14 cellular contexts compared by ENCODE assay signal in genomic region chr1:224457782-224458144, GRCh38. TPM values are rescaled to one million over a fixed set of nuclear protein-coding genes. Genes with fewer than 3 reads are reported as not detected.
DNase-seq lines count a peak whose midpoint lies in the region; ATAC-seq and TF ChIP-seq lines count a peak whose summit lies in the region.
"Had no signal": no experiment of that assay in that cellular context is flagged by ENCODE, and none has a peak within 500 bp of the region (broad histone marks: within the 10 kb centered on the region; RNA-seq: fewer than 3 reads in every experiment).

No MANE protein-coding gene starts in this region.

- no peak overlapping the region for H4K91ac ChIP-seq in trophoblast cell (ENCODE audit: low read depth, low read length)

- H3K4ac ChIP-seq in trophoblast cell (ENCODE audit: low read depth, low read length), result no peak overlapping the region

- CTCF ChIA-PET in Calu3 (lab: Charles Lee), result interaction anchor here (0.7 to 2.0 kb wide), 7 partner anchors 27 to 1718 kb away, joined by 3 to 14 read pairs (median 4); no protein-coding TSS in a partner anchor

- no CpG with 5 or more reads among the region's 1 CpG for WGBS in trophoblast cell (ENCODE audit: extremely low coverage, insufficient coverage, insufficient read length)

- H3K27me3 ChIP-seq in Loucy (ENCODE audit: insufficient read depth, low read length, poor library complexity, severe bottlenecking) (no peaks in the 10 kb centered on the region), colonic mucosa (no peaks in the 10 kb centered on the region), trophoblast cell (ENCODE audit: insufficient read depth, low read length) (no peaks in the 10 kb centered on the region), GM23338 (ENCODE audit: insufficient read depth) (no peaks in the 10 kb centered on the region)
- H3K27me3 ChIP-seq: BLaER1 had no signal

- H3K9me2 ChIP-seq in Loucy (replicated peaks; ENCODE audit: low read depth, low read length), result no peaks in the 10 kb centered on the region
- H3K9me2 ChIP-seq in GM23338 (ENCODE audit: insufficient read depth), result no peaks in the 10 kb centered on the region

- H3K27ac ChIP-seq in colonic mucosa (peak overlapping the region; percentile 65), trophoblast cell (ENCODE audit: low read depth, low read length) (no peak overlapping the region), GM23338 (ENCODE audit: low read depth) (no peak overlapping the region)
- H3K27ac ChIP-seq: BLaER1 had no signal

- H3K14ac ChIP-seq in trophoblast cell (ENCODE audit: low read length), result no peak overlapping the region

- H2AK5ac ChIP-seq in trophoblast cell (ENCODE audit: low read length), result no peak overlapping the region

- no peak overlapping the region for H2BK120ac ChIP-seq in trophoblast cell (ENCODE audit: insufficient read depth, low read length, poor library complexity)

- H3K36me3 Mint-ChIP-seq in Calu3 (ENCODE audit: insufficient read depth, unreplicated experiment) (peaks cover 24% of the 10 kb centered on the region), osteocyte (ENCODE audit: unreplicated experiment) (peaks cover 4% of the 10 kb centered on the region), GM23338 (ENCODE audit: low read depth) (no peaks in the 10 kb centered on the region)

- H3K4me2 ChIP-seq in Loucy (ENCODE audit: low read depth, low read length, poor library complexity, severe bottlenecking), result no peak overlapping the region
- H3K4me2 ChIP-seq in trophoblast cell (ENCODE audit: low read length), result no peak overlapping the region
- no peak overlapping the region for H3K4me2 ChIP-seq in GM23338

- H2BK12ac ChIP-seq in trophoblast cell (ENCODE audit: low read length), result no peak overlapping the region

- H3K9ac ChIP-seq in Loucy (ENCODE audit: low read depth, low read length, poor library complexity, severe bottlenecking) (no peak overlapping the region), colonic mucosa (ENCODE audit: low read depth in 2 of 2, low read length in 2 of 2) (no peak overlapping the region), trophoblast cell (ENCODE audit: low read length) (no peak overlapping the region)
- H3K9ac ChIP-seq: BLaER1 had no signal

- no peak overlapping the region for H3K4me3 Mint-ChIP-seq in Calu3 (ENCODE audit: low read depth, unreplicated experiment)
- no peak overlapping the region for H3K4me3 Mint-ChIP-seq in osteocyte (ENCODE audit: unreplicated experiment)
- no peak overlapping the region for H3K4me3 Mint-ChIP-seq in GM23338

- H2AFZ ChIP-seq in Loucy (ENCODE audit: low read length) (no peak overlapping the region), trophoblast cell (ENCODE audit: insufficient read depth, low read length, poor library complexity) (no peak overlapping the region), GM23338 (no peak overlapping the region)

- H3K4me1 Mint-ChIP-seq in Calu3 (ENCODE audit: low read depth, unreplicated experiment) (peaks cover 25% of the 10 kb centered on the region), osteocyte (ENCODE audit: unreplicated experiment) (peaks cover 11% of the 10 kb centered on the region), GM23338 (peaks cover 19% of the 10 kb centered on the region)

- H3K27me3 Mint-ChIP-seq in Calu3 (ENCODE audit: unreplicated experiment), result no peaks in the 10 kb centered on the region
- H3K27me3 Mint-ChIP-seq in osteocyte (ENCODE audit: unreplicated experiment), result no peaks in the 10 kb centered on the region
- peaks cover 9% of the 10 kb centered on the region for H3K27me3 Mint-ChIP-seq in GM23338 (ENCODE audit: insufficient read depth, low read depth, poor library complexity)

- ATAC-seq in GM21737 (IDR thresholded peaks at IDR 0.05; ENCODE audit: unreplicated experiment) (no peak), GM23338 (no peak)

- H3K4me1 ChIP-seq in Loucy (ENCODE audit: insufficient read depth, low read length, poor library complexity, severe bottlenecking), result peaks cover 9% of the 10 kb centered on the region
- peaks cover 5% of the 10 kb centered on the region for H3K4me1 ChIP-seq in colonic mucosa
- peaks cover 11 to 12% of the 10 kb centered on the region in 2 experiments for H3K4me1 ChIP-seq in trophoblast cell (ENCODE audit: control insufficient read depth in 1 of 2, insufficient read depth in 2 of 2, low read length in 2 of 2)
- peaks cover 8% of the 10 kb centered on the region for H3K4me1 ChIP-seq in GM23338 (ENCODE audit: insufficient read depth)

- no peaks in the 10 kb centered on the region for H3K36me3 ChIP-seq in Loucy (ENCODE audit: insufficient read depth, low read length)
- no peaks in the 10 kb centered on the region for H3K36me3 ChIP-seq in colonic mucosa
- H3K36me3 ChIP-seq in trophoblast cell (ENCODE audit: control insufficient read depth in 1 of 2, insufficient read depth in 2 of 2, low read length in 2 of 2), result no peaks in the 10 kb centered on the region
- H3K36me3 ChIP-seq in GM23338 (ENCODE audit: insufficient read depth), result no peaks in the 10 kb centered on the region
- H3K36me3 ChIP-seq: BLaER1 had no signal

- DNase-seq in Calu3 (no peak), colonic mucosa (no peak), osteocyte (ENCODE audit: extremely low spot score, unreplicated experiment) (no peak), GM03348 (ENCODE audit: low spot score) (no peak), trophoblast cell (no peak), GM23338 (ENCODE audit: low spot score) (no peak)
- DNase-seq: activated CD4-positive, alpha-beta T cell treated with anti-CD3 and anti-CD28 coated beads, Interleukin-2, amount 50 U/mL, for 1 hour; NCI-H2029; stimulated activated CD8-positive, alpha-beta memory T cell treated with anti-CD3 and anti-CD28 coated beads, Interleukin-4, amount 100 ng/mL, for 48 hours had no signal

- H4K20me1 ChIP-seq in Loucy (ENCODE audit: insufficient read depth, low read length, poor library complexity, severe bottlenecking) (no peaks in the 10 kb centered on the region), GM23338 (replicated peaks; ENCODE audit: insufficient read depth) (0 out of 2 replicates have a peak, but pooled peaks cover 4% of the 10 kb centered on the region)
- H4K20me1 ChIP-seq: BLaER1 had no signal

- no peak overlapping the region for H3K23ac ChIP-seq in trophoblast cell (ENCODE audit: low read length)

- no peaks in the 10 kb centered on the region for H3K9me3 ChIP-seq in Loucy (ENCODE audit: insufficient read depth, low read depth, low read length)
- H3K9me3 ChIP-seq in colonic mucosa, result no peaks in the 10 kb centered on the region
- no peaks in the 10 kb centered on the region for H3K9me3 ChIP-seq in trophoblast cell (ENCODE audit: insufficient read depth, low read depth, low read length)
- H3K9me3 ChIP-seq: BLaER1, mucosa of descending colon had no signal

- peaks cover 6% of the 10 kb centered on the region for H3K79me1 ChIP-seq in trophoblast cell (ENCODE audit: low read length)

- BruUV-seq in Calu3 (replicated peaks; lab: Mats Ljungman, UMichigan), result no TSS peak

- intact Hi-C loops in Calu3 (cut with micrococcal nuclease; ENCODE audit: unreplicated experiment), result loop anchor here (5.0 kb wide), 1 partner anchor 40 kb away; no protein-coding TSS in a partner anchor
- intact Hi-C loops in colonic mucosa (cut with DNase I), result loop anchor here (5.0 kb wide), 1 partner anchor 340 kb away; no protein-coding TSS in a partner anchor

- H4K8ac ChIP-seq in trophoblast cell (ENCODE audit: low read depth, low read length), result no peak overlapping the region

- H3K9me3 Mint-ChIP-seq in Calu3 (ENCODE audit: low read depth, unreplicated experiment), result no peaks in the 10 kb centered on the region
- peaks cover 5% of the 10 kb centered on the region for H3K9me3 Mint-ChIP-seq in osteocyte (ENCODE audit: unreplicated experiment)
- no peaks in the 10 kb centered on the region; the same call in 2 of the 3 replicates for H3K9me3 Mint-ChIP-seq in GM23338
- H3K9me3 Mint-ChIP-seq: activated T-helper 1 cell treated with anti-CD3 and anti-CD28 coated beads, Interleukin-12 subunit alpha, Interleukin-12 subunit beta, Interleukin-2, Interleukin-4 antibody, amounts not matched to agents 30 ng/mL and 10 ng/mL and 1 ng/mL, durations not matched to agents 14 hours and 24 hours and 36 hours had no signal

- H3K79me2 ChIP-seq in Loucy (ENCODE audit: insufficient read depth, low read length) (no peaks in the 10 kb centered on the region), trophoblast cell (ENCODE audit: control insufficient read depth, insufficient read depth, low read length, poor library complexity) (no peaks in the 10 kb centered on the region), GM23338 (replicated peaks; ENCODE audit: insufficient read depth) (no peaks in the 10 kb centered on the region)

- no peak for TF ChIP-seq CTCF in Calu3 (IDR thresholded peaks at IDR 0.05; ENCODE audit: unreplicated experiment)
- 0 out of 2 replicates have a peak, but pooled peaks have one; percentile 8 for TF ChIP-seq CTCF in Loucy (conservative IDR thresholded peaks at IDR 0.05; ENCODE audit: low read length)
- no peak for TF ChIP-seq CTCF in colonic mucosa (IDR thresholded peaks at IDR 0.05)
- TF ChIP-seq CTCF in osteocyte (IDR thresholded peaks at IDR 0.05), result no peak
- TF ChIP-seq CTCF in GM23338 (conservative IDR thresholded peaks at IDR 0.05; ENCODE audit: low read depth in 2 of 2), result no peak; a peak in 1 of 4 replicates

- H3K27ac Mint-ChIP-seq in Calu3 (ENCODE audit: unreplicated experiment) (peak overlapping the region; percentile 54), osteocyte (ENCODE audit: unreplicated experiment) (peak overlapping the region; percentile 94), GM23338 (no peak overlapping the region)

- H3K18ac ChIP-seq in trophoblast cell (ENCODE audit: low read length), result no peak overlapping the region

- H3F3A ChIP-seq in Loucy (ENCODE audit: low read depth) (no peaks in the 10 kb centered on the region), GM23338 (replicated peaks; ENCODE audit: low read depth) (no peaks in the 10 kb centered on the region)

- no peak overlapping the region for H4K12ac ChIP-seq in trophoblast cell (ENCODE audit: low read depth, low read length)

- H3K4me3 ChIP-seq in Loucy (ENCODE audit: low read length, poor library complexity, severe bottlenecking), result no peak overlapping the region
- no peak overlapping the region for H3K4me3 ChIP-seq in colonic mucosa
- no peak overlapping the region for H3K4me3 ChIP-seq in trophoblast cell (ENCODE audit: low read depth, low read length)
- H3K4me3 ChIP-seq in GM23338, result no peak overlapping the region
- H3K4me3 ChIP-seq: BLaER1, mucosa of descending colon had no signal

- H2BK5ac ChIP-seq in trophoblast cell (ENCODE audit: low read depth, low read length, poor library complexity), result no peak overlapping the region

TF ChIP-seq in GM23338, 12 proteins besides CTCF, POLR2A, EP300 and RAD21 (continues in another document):
- no peak for TF ChIP-seq ZNF114 (CRISPR knock-in tag; IDR thresholded peaks at IDR 0.05)
- TF ChIP-seq EZH2 (IDR thresholded peaks at IDR 0.05; ENCODE audit: low read depth, unreplicated experiment), result no peak
- no peak for TF ChIP-seq NANOG (IDR thresholded peaks at IDR 0.05; ENCODE audit: borderline replicate concordance)
- no peak for TF ChIP-seq ZNF331 (CRISPR knock-in tag; IDR thresholded peaks at IDR 0.05; ENCODE audit: low read depth)
- TF ChIP-seq EZH2phosphoT487 (IDR thresholded peaks at IDR 0.05; ENCODE audit: unreplicated experiment), result no peak

RNA-seq across cellular contexts. Expression of gene WDR26, which starts 23.2 kb away (rescaled TPM):
- total RNA-seq in Calu3 (2022) (84.9 and 85.7 TPM in 2 replicates), colonic mucosa (10 to 100 TPM; 53.5 to 78.4 TPM), osteocyte (106 and 111 TPM in 2 replicates)
- polyA plus RNA-seq in trophoblast cell (2013), result 90.2 and 90.5 TPM in 2 replicates
- 71.0 and 74.6 TPM in 2 replicates for total RNA-seq in GM23338 (2014; rRNA removed; shearing (Covaris generic))
- 13.9 and 16.9 TPM in 2 replicates for polyA plus RNA-seq in GM23338 (2016; fragmentation: Nextera tagmentation; extraction: Ambion mirVana)
